ENCODE assay signal across 10 cellular contexts in genomic region chr2:84942964-84943421, GRCh38. TPM values are rescaled to one million over a fixed set of nuclear protein-coding genes. Genes with fewer than 3 reads are reported as not detected.
A peak's percentile ranks its signal among the peaks of the same experiment; 100 is the strongest.
DNase-seq lines count a peak whose midpoint lies in the region; ATAC-seq and TF ChIP-seq lines count a peak whose summit lies in the region.
"Had no signal": no experiment of that assay in that cellular context is flagged by ENCODE, and none has a peak within 500 bp of the region (broad histone marks: within the 10 kb centered on the region; RNA-seq: fewer than 3 reads in every experiment).

No MANE protein-coding gene starts in this region.

- H3K36me3 Mint-ChIP-seq in activated T-cell treated with anti-CD3 and anti-CD28 coated beads, Interleukin-2, amount 50 U/mL, for 4 hours (ENCODE audit: insufficient read depth), result peaks cover 5% of the 10 kb centered on the region
- peaks cover 38% of the 10 kb centered on the region for H3K36me3 Mint-ChIP-seq in stimulated activated effector memory CD8-positive, alpha-beta T cell treated with anti-CD3 and anti-CD28 coated beads, Interleukin-12 subunit alpha, Interleukin-12 subunit beta, amount 100 ng/mL, for 72 hours

- no peaks in the 10 kb centered on the region for H3K9me3 Mint-ChIP-seq in activated T-cell treated with anti-CD3 and anti-CD28 coated beads, Interleukin-2, amount 50 U/mL, for 4 hours
- H3K9me3 Mint-ChIP-seq in stimulated activated effector memory CD8-positive, alpha-beta T cell treated with anti-CD3 and anti-CD28 coated beads, Interleukin-12 subunit alpha, Interleukin-12 subunit beta, amount 100 ng/mL, for 72 hours, result no peaks in the 10 kb centered on the region

- no peak for DNase-seq in activated T-cell treated with anti-CD3 and anti-CD28 coated beads, Interleukin-2, amount 50 U/mL, for 4 hours
- no peak for DNase-seq in activated T-cell treated with anti-CD3 and anti-CD28 coated beads, Interleukin-2, amount 50 U/mL, for 48 hours
- DNase-seq in NCI-H226 (peak; percentile 65), NCI-H748 (lab: John Stamatoyannopoulos, UW; ENCODE audit: unreplicated experiment) (no peak), right lobe of liver (no peak), 8988T (no peak)
- DNase-seq in stimulated activated effector memory CD8-positive, alpha-beta T cell treated with anti-CD3 and anti-CD28 coated beads, Interleukin-12 subunit alpha, Interleukin-12 subunit beta, amount 100 ng/mL, for 72 hours (ENCODE audit: low spot score in 2 of 2), result no peak
- DNase-seq: caudate nucleus, NCI-H524 had no signal

- no peaks in the 10 kb centered on the region for H3K9me3 ChIP-seq in right lobe of liver

- H3K4me1 Mint-ChIP-seq in activated T-cell treated with anti-CD3 and anti-CD28 coated beads, Interleukin-2, amount 50 U/mL, for 4 hours (ENCODE audit: low read depth), result peaks cover 65% of the 10 kb centered on the region
- peaks cover 68% of the 10 kb centered on the region for H3K4me1 Mint-ChIP-seq in stimulated activated effector memory CD8-positive, alpha-beta T cell treated with anti-CD3 and anti-CD28 coated beads, Interleukin-12 subunit alpha, Interleukin-12 subunit beta, amount 100 ng/mL, for 72 hours

- ATAC-seq in activated T-cell treated with anti-CD3 and anti-CD28 coated beads, Interleukin-2, amount 50 U/mL, for 4 hours, result peak; percentile 23 to 35
- ATAC-seq in HG02642 (IDR thresholded peaks at IDR 0.05; ENCODE audit: poor library complexity, unreplicated experiment), result peak; percentile 39
- peak; percentile 11 for ATAC-seq in stimulated activated effector memory CD8-positive, alpha-beta T cell treated with anti-CD3 and anti-CD28 coated beads, Interleukin-12 subunit alpha, Interleukin-12 subunit beta, amount 100 ng/mL, for 72 hours
- ATAC-seq in right lobe of liver, result no peak

- H3K27ac ChIP-seq in right lobe of liver, result no peak overlapping the region

- H3K27me3 ChIP-seq in right lobe of liver, result no peaks in the 10 kb centered on the region

- no peak overlapping the region for H3K4me3 ChIP-seq in right lobe of liver

- H3K27me3 Mint-ChIP-seq in activated T-cell treated with anti-CD3 and anti-CD28 coated beads, Interleukin-2, amount 50 U/mL, for 4 hours (ENCODE audit: low read depth), result no peaks in the 10 kb centered on the region

- H3K36me3 ChIP-seq in right lobe of liver, result no peaks in the 10 kb centered on the region

- intact Hi-C loops in right lobe of liver (cut with DNase I), result no loop called here

- peak overlapping the region; percentile 52 for H3K27ac Mint-ChIP-seq in stimulated activated effector memory CD8-positive, alpha-beta T cell treated with anti-CD3 and anti-CD28 coated beads, Interleukin-12 subunit alpha, Interleukin-12 subunit beta, amount 100 ng/mL, for 72 hours

- 78% methylated on average over 1 of the region's 4 CpGs for WGBS in right lobe of liver (ENCODE audit: insufficient coverage, low coverage, low lambda C conversion rate, missing lambda C conversion rate)

- TF ChIP-seq POLR2A in right lobe of liver (IDR thresholded peaks at IDR 0.05), result no peak

- no peaks in the 10 kb centered on the region for H3K4me1 ChIP-seq in right lobe of liver

- TF ChIP-seq CTCF in right lobe of liver (IDR thresholded peaks at IDR 0.05), result no peak

- H3K4me3 Mint-ChIP-seq in activated T-cell treated with anti-CD3 and anti-CD28 coated beads, Interleukin-2, amount 50 U/mL, for 4 hours, result peak overlapping the region; percentile 52
- H3K4me3 Mint-ChIP-seq in stimulated activated effector memory CD8-positive, alpha-beta T cell treated with anti-CD3 and anti-CD28 coated beads, Interleukin-12 subunit alpha, Interleukin-12 subunit beta, amount 100 ng/mL, for 72 hours, result peak overlapping the region; percentile 8

RNA-seq across cellular contexts. Expression of gene KCMF1, which starts 28.0 kb away (rescaled TPM):
- total RNA-seq in activated T-cell treated with anti-CD3 and anti-CD28 coated beads, Interleukin-2, amount 50 U/mL, for 4 hours, result 100 to 1,000 TPM; 131 to 153 (median 137) TPM
- total RNA-seq in right lobe of liver, result 10 to 100 TPM; 28.6 to 45.3 (median 35.4) TPM

RNA-seq across cellular contexts. Expression of gene TMSB10, which starts 37.5 kb away (rescaled TPM):
- 1,000 to 10,000 TPM; 1,023 to 1,175 (median 1,139) TPM for total RNA-seq in activated T-cell treated with anti-CD3 and anti-CD28 coated beads, Interleukin-2, amount 50 U/mL, for 4 hours
- total RNA-seq in right lobe of liver, result 100 to 1,000 TPM in 5 of 6 experiments, 10 to 100 TPM in 1; 77.3 to 814 (median 270) TPM

Comparison
In these comparisons a context has a peak if more than half of its experiments do, and no peak if none do; other contexts are left out.
1. ATAC-seq: peak in activated T-cell treated with anti-CD3 and anti-CD28 coated beads, Interleukin-2, amount 50 U/mL, for 4 hours (2 of 2), HG02642 (single experiment) and stimulated activated effector memory CD8-positive, alpha-beta T cell treated with anti-CD3 and anti-CD28 coated beads, Interleukin-12 subunit alpha, Interleukin-12 subunit beta, amount 100 ng/mL, for 72 hours (single experiment); none in right lobe of liver (0 of 4).